In the genomic region with DNA sequence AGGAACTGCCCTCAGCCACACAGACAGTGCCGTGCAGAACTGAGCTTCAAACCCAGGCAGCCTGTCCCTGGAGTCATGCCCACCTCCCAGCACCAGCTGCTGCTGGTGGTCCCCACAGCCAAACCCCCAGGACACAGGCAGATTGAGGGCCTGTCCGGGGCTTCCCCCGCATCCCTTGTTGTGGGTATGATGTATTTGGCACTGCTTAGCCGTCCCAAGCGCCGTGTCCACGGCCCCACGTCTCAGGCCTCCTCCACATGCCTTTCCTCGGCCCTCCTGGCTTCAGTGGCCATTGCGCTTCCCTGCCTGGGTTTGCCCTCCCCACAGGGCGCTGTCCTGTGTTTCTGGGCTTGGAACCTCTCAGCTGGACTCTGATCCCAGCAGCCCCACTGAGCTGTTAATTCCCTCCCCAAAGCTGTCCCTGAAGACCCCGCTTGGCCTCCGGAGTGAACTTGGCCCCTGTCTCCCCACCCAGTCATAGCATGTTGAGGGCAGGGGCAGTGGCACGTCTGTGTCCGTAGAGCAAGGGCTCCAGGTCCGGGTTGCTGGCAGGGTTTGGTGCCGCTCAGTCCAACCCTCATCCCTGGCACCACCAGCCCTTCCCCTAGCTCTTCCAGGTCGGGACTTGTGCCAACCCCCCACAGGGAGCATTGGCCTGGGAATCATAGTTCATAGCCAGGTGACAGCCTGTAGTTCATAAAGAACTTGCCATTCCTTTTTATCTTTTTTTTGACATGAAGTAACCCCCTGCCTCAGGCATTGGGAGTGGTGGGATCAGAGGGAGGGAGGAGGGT, we compare ENCODE assay signal across 22 cellular contexts.
"Had no signal": no experiment of that assay in that cellular context is flagged by ENCODE, and none has a peak within 500 bp of the region (broad histone marks: within the 10 kb centered on the region; RNA-seq: fewer than 3 reads in every experiment).

No MANE protein-coding gene starts in this region.

- H3K27me3 ChIP-seq: gastrocnemius medialis, neutrophil had no signal

- ATAC-seq: activated CD8-positive, alpha-beta T cell treated with anti-CD3 and anti-CD28 coated beads for 36 hours; activated T-cell treated with anti-CD3 and anti-CD28 coated beads, Interleukin-2, amount 50 U/mL, for 72 hours; gastrocnemius medialis; left colon; naive thymus-derived CD8-positive, alpha-beta T cell; sciatic nerve; stimulated activated naive CD8-positive, alpha-beta T cell treated with anti-CD3 and anti-CD28 coated beads, Interleukin-15, amount 100 ng/mL, for 72 hours had no signal

- H3K4me1 Mint-ChIP-seq: activated B cell treated with CpG ODN at 0.5 μM for 24 hours had no signal

- DNase-seq: activated B cell treated with CpG ODN at 0.5 μM for 24 hours; activated CD4-positive, alpha-beta T cell treated with anti-CD3 and anti-CD28 coated beads for 48 hours; activated CD8-positive, alpha-beta T cell treated with anti-CD3 and anti-CD28 coated beads for 36 hours; activated gamma-delta T cell treated with Interleukin-2 at 50 U/mL for 16 hours; activated T-cell treated with anti-CD3 and anti-CD28 coated beads, Interleukin-2, amount 50 U/mL, for 72 hours; amniotic stem cell; central memory CD4-positive, alpha-beta T cell; effector memory CD4-positive, alpha-beta T cell; gastrocnemius medialis; left colon; mesenchymal stem cell; naive thymus-derived CD8-positive, alpha-beta T cell; stimulated activated CD4-positive, alpha-beta T cell treated with anti-CD3 and anti-CD28 coated beads, Interleukin-1b, Interleukin-23, amount 100 ng/mL, for 48 hours; stimulated activated naive CD8-positive, alpha-beta T cell treated with anti-CD3 and anti-CD28 coated beads, Interleukin-15, amount 100 ng/mL, for 72 hours had no signal

- H3K4me3 Mint-ChIP-seq: activated B cell treated with CpG ODN at 0.5 μM for 24 hours; activated CD8-positive, alpha-beta T cell treated with anti-CD3 and anti-CD28 coated beads for 36 hours; activated naive CD8-positive, alpha-beta T cell; activated T-cell treated with anti-CD3 and anti-CD28 coated beads, Interleukin-2, amount 50 U/mL, for 72 hours; dendritic cell treated with granulocyte-macrophage colony-stimulating factor and Interleukin-4, amounts not matched to agents 40 ng/mL and 50 ng/mL, for 4 days; naive thymus-derived CD8-positive, alpha-beta T cell; stimulated activated naive CD8-positive, alpha-beta T cell treated with anti-CD3 and anti-CD28 coated beads, Interleukin-15, amount 100 ng/mL, for 72 hours; T-helper 2 cell treated with Interferon-gamma antibody and Interleukin-4, amounts not matched to agents 5 μg/mL and 100 μg/mL, for 36 hours; type B pancreatic cell had no signal

- H3K9me3 Mint-ChIP-seq: activated B cell treated with CpG ODN at 0.5 μM for 24 hours; activated CD8-positive, alpha-beta T cell treated with anti-CD3 and anti-CD28 coated beads for 36 hours; activated T-cell treated with anti-CD3 and anti-CD28 coated beads, Interleukin-2, amount 50 U/mL, for 72 hours; dendritic cell treated with granulocyte-macrophage colony-stimulating factor and Interleukin-4, amounts not matched to agents 40 ng/mL and 50 ng/mL, for 4 days; naive thymus-derived CD8-positive, alpha-beta T cell; stimulated activated naive CD8-positive, alpha-beta T cell treated with anti-CD3 and anti-CD28 coated beads, Interleukin-15, amount 100 ng/mL, for 72 hours; T-helper 2 cell treated with Interferon-gamma antibody and Interleukin-4, amounts not matched to agents 5 μg/mL and 100 μg/mL, for 36 hours; type B pancreatic cell had no signal

- H3K4me3 ChIP-seq: gastrocnemius medialis had no signal

- H3K27ac ChIP-seq: gastrocnemius medialis, neutrophil had no signal

- H3K9me3 ChIP-seq: gastrocnemius medialis, neutrophil had no signal

- H3K27ac Mint-ChIP-seq: activated B cell treated with CpG ODN at 0.5 μM for 24 hours; activated CD8-positive, alpha-beta T cell treated with anti-CD3 and anti-CD28 coated beads for 36 hours; activated naive CD8-positive, alpha-beta T cell; activated T-cell treated with anti-CD3 and anti-CD28 coated beads, Interleukin-2, amount 50 U/mL, for 72 hours; dendritic cell treated with granulocyte-macrophage colony-stimulating factor and Interleukin-4, amounts not matched to agents 40 ng/mL and 50 ng/mL, for 4 days; T-helper 2 cell treated with Interferon-gamma antibody and Interleukin-4, amounts not matched to agents 5 μg/mL and 100 μg/mL, for 36 hours; type B pancreatic cell had no signal

- FAIRE-seq: islet of Langerhans had no signal

- H3K27me3 Mint-ChIP-seq: activated B cell treated with CpG ODN at 0.5 μM for 24 hours; activated CD8-positive, alpha-beta T cell treated with anti-CD3 and anti-CD28 coated beads for 36 hours; activated naive CD8-positive, alpha-beta T cell; dendritic cell treated with granulocyte-macrophage colony-stimulating factor and Interleukin-4, amounts not matched to agents 40 ng/mL and 50 ng/mL, for 4 days; naive thymus-derived CD8-positive, alpha-beta T cell; progenitor cell of endocrine pancreas; stimulated activated naive CD8-positive, alpha-beta T cell treated with anti-CD3 and anti-CD28 coated beads, Interleukin-15, amount 100 ng/mL, for 72 hours; type B pancreatic cell had no signal
